23 cellular contexts compared by ENCODE assay signal in genomic region chrY:19354061-19354856, GRCh38.
DNase-seq lines count a peak whose midpoint lies in the region; ATAC-seq and TF ChIP-seq lines count a peak whose summit lies in the region.
"Had no signal": no experiment of that assay in that cellular context is flagged by ENCODE, and none has a peak within 500 bp of the region (broad histone marks: within the 10 kb centered on the region; RNA-seq: fewer than 3 reads in every experiment).

No MANE protein-coding gene starts in this region.

- H3K4me1 ChIP-seq in foreskin keratinocyte (peaks cover 15% of the 10 kb centered on the region), thyroid gland (no peaks in the 10 kb centered on the region)
- H3K4me1 ChIP-seq: gastroesophageal sphincter, lower lobe of right lung, neural progenitor cell, suprapubic skin had no signal

- TF ChIP-seq POLR2A in thyroid gland (IDR thresholded peaks at IDR 0.05): no peak

- H3K36me3 ChIP-seq in thyroid gland: no peaks in the 10 kb centered on the region
- H3K36me3 ChIP-seq: gastroesophageal sphincter, lower lobe of right lung, neural progenitor cell, suprapubic skin had no signal

- peak overlapping the region; percentile 62 for H3K27ac ChIP-seq in foreskin keratinocyte
- no peak overlapping the region for H3K27ac ChIP-seq in thyroid gland
- H3K27ac ChIP-seq: gastroesophageal sphincter, lower lobe of right lung, neural progenitor cell, suprapubic skin had no signal

- intact Hi-C loops in thyroid gland (cut with DNase I): no loop called here

- TF ChIP-seq CTCF in foreskin keratinocyte (conservative IDR thresholded peaks at IDR 0.05): no peak
- no peak for TF ChIP-seq CTCF in thyroid gland (IDR thresholded peaks at IDR 0.05)

- no peak overlapping the region for H3K4me3 ChIP-seq in thyroid gland (replicated peaks in 1 of 3)
- H3K4me3 ChIP-seq: gastroesophageal sphincter, lower lobe of right lung, neural progenitor cell, suprapubic skin had no signal

- 81 to 89% methylated on average over 4 of the region's 4 CpGs for WGBS in thyroid gland, 2 donors

- DNase-seq in AG20443 (ENCODE audit: low spot score) (peak; percentile 67), HS-5 (ENCODE audit: low read depth) (peak; percentile 36), T1000 (lab: John Stamatoyannopoulos, UW) (peak; percentile 71), foreskin keratinocyte (peak; percentile 83 to 86), thyroid gland (no peak), HK-2 (ENCODE audit: unreplicated experiment) (no peak), NCI-H345 treated with DMSO at 0.1 percent for 48 hours (lab: John Stamatoyannopoulos, UW; ENCODE audit: unreplicated experiment) (no peak)
- DNase-seq: activated CD8-positive, alpha-beta T cell treated with anti-CD3 and anti-CD28 coated beads for 36 hours; CD4-positive, CD25-positive, alpha-beta regulatory T cell; DMS153; kidney; lower lobe of right lung; NCI-H1436 treated with DMSO at 0.1 percent for 48 hours; NCI-H2171 treated with DMSO at 0.1 percent for 48 hours; NCI-H748 treated with DMSO at 0.1 percent for 48 hours; posterior cingulate gyrus; stimulated activated CD4-positive, alpha-beta T cell treated with anti-CD3 and anti-CD28 coated beads, Interleukin-1b, Interleukin-23, amount 100 ng/mL, for 48 hours; SW 1271 had no signal

- H3K27me3 ChIP-seq in foreskin keratinocyte (no peaks in the 10 kb centered on the region), thyroid gland (no peaks in the 10 kb centered on the region)
- H3K27me3 ChIP-seq: gastroesophageal sphincter, neural progenitor cell, suprapubic skin had no signal

- ATAC-seq in foreskin keratinocyte (peak; percentile 99), GM21515 (IDR thresholded peaks at IDR 0.05; ENCODE audit: unreplicated experiment) (no peak)
- ATAC-seq: activated CD8-positive, alpha-beta T cell treated with anti-CD3 and anti-CD28 coated beads for 36 hours; gastroesophageal sphincter; lower lobe of right lung; Right ventricle myocardium inferior had no signal

- H3K9me3 ChIP-seq in thyroid gland: no peaks in the 10 kb centered on the region
- H3K9me3 ChIP-seq: gastroesophageal sphincter, lower lobe of right lung, suprapubic skin had no signal

Comparison
In these comparisons a context has a peak if more than half of its experiments do, and no peak if none do; other contexts are left out.
1. DNase-seq: peak in AG20443 (single experiment), HS-5 (single experiment), T1000 (single experiment) and foreskin keratinocyte (2 of 2); none in thyroid gland (0 of 2), HK-2 (single experiment) and NCI-H345 treated with DMSO at 0.1 percent for 48 hours (single experiment).